In genomic region chr15:75198560-75199346, GRCh38 we compare ENCODE assay signal across 10 cellular contexts. TPM values are rescaled to one million over a fixed set of nuclear protein-coding genes. Genes with fewer than 3 reads are reported as not detected.
DNase-seq lines count a peak whose midpoint lies in the region; ATAC-seq and TF ChIP-seq lines count a peak whose summit lies in the region.
"Had no signal": no experiment of that assay in that cellular context is flagged by ENCODE, and none has a peak within 500 bp of the region (broad histone marks: within the 10 kb centered on the region; RNA-seq: fewer than 3 reads in every experiment).

No MANE protein-coding gene starts in this region.

- H3K79me2 ChIP-seq in Loucy (ENCODE audit: insufficient read depth, low read length) (peaks cover 46% of the 10 kb centered on the region), parathyroid adenoma (peaks cover 7% of the 10 kb centered on the region)

- ATAC-seq in WTC11 = no peak
- ATAC-seq in psoas muscle = no peak
- ATAC-seq in body of pancreas = no peak
- no peak for ATAC-seq in activated T-helper 17 cell treated with anti-CD3 and anti-CD28 coated beads, Interleukin-2, amount 50 U/mL, for 72 hours (replicated peaks)

- no peaks in the 10 kb centered on the region for H3K9me3 Mint-ChIP-seq in WTC11
- H3K9me3 Mint-ChIP-seq in activated T-helper 17 cell treated with anti-CD3 and anti-CD28 coated beads, Interleukin-2, amount 50 U/mL, for 72 hours = no peaks in the 10 kb centered on the region

- H4K20me1 ChIP-seq in Loucy (ENCODE audit: insufficient read depth, low read length, poor library complexity, severe bottlenecking) = peaks cover 24% of the 10 kb centered on the region

- peak overlapping the region; percentile 91 for H3K4me2 ChIP-seq in Loucy (ENCODE audit: low read depth, low read length, poor library complexity, severe bottlenecking)
- H3K4me2 ChIP-seq in parathyroid adenoma (ENCODE audit: low read length) = no peak overlapping the region

- H3K27me3 ChIP-seq in Loucy (ENCODE audit: insufficient read depth, low read length, poor library complexity, severe bottlenecking) (no peaks in the 10 kb centered on the region), parathyroid adenoma (ENCODE audit: control insufficient read depth, insufficient read depth, low read length) (no peaks in the 10 kb centered on the region), psoas muscle (ENCODE audit: insufficient read depth in 3 of 3, low read length in 2 of 3) (no peaks in the 10 kb centered on the region), body of pancreas (no peaks in the 10 kb centered on the region)

- intact Hi-C loops in psoas muscle (cut with DNase I) = no loop called here
- intact Hi-C loops in body of pancreas (cut with DNase I) = no loop called here

- H3F3A ChIP-seq in Loucy (ENCODE audit: low read depth) = peaks cover 4% of the 10 kb centered on the region

- H3K27ac ChIP-seq in parathyroid adenoma (peak overlapping the region; percentile 93), psoas muscle (no peak overlapping the region), body of pancreas (no peak overlapping the region)
- H3K27ac ChIP-seq: C4-2B had no signal

- POLR2A ChIA-PET in WTC11 (lab: Charles Lee) = interaction anchor here (0.6 kb wide), 2 partner anchors 14 to 162 kb away, joined by 3 to 5 read pairs; no protein-coding TSS in a partner anchor

- TF ChIP-seq CTCF in Loucy (conservative IDR thresholded peaks at IDR 0.05; ENCODE audit: low read length) (no peak), WTC11 (IDR thresholded peaks at IDR 0.05) (no peak), parathyroid adenoma (IDR thresholded peaks at IDR 0.05) (no peak), psoas muscle (IDR thresholded peaks at IDR 0.05) (no peak), body of pancreas (IDR thresholded peaks at IDR 0.05) (no peak)

- no peak overlapping the region for H3K4me3 Mint-ChIP-seq in WTC11
- no peak overlapping the region for H3K4me3 Mint-ChIP-seq in activated T-helper 17 cell treated with anti-CD3 and anti-CD28 coated beads, Interleukin-2, amount 50 U/mL, for 72 hours

- H3K9me3 ChIP-seq in Loucy (ENCODE audit: insufficient read depth, low read depth, low read length) (no peaks in the 10 kb centered on the region), parathyroid adenoma (ENCODE audit: control insufficient read depth, low read length) (no peaks in the 10 kb centered on the region), psoas muscle (no peaks in the 10 kb centered on the region), body of pancreas (no peaks in the 10 kb centered on the region)

- peak; percentile 34 for DNase-seq in SKM-1 treated with dmso at 0.1 percent for 144 hours (lab: John Stamatoyannopoulos, UW; ENCODE audit: unreplicated experiment)
- DNase-seq in SKM-1 (lab: John Stamatoyannopoulos, UW; ENCODE audit: unreplicated experiment) = no peak
- DNase-seq in WTC11 (ENCODE audit: low spot score) = no peak
- DNase-seq in psoas muscle = no peak
- no peak for DNase-seq in body of pancreas

- H2AFZ ChIP-seq in Loucy (ENCODE audit: low read length) = no peak overlapping the region
- H2AFZ ChIP-seq in parathyroid adenoma = no peak overlapping the region

- no peak for TF ChIP-seq POLR2A in body of pancreas (IDR thresholded peaks at IDR 0.05)

- CTCF ChIA-PET in WTC11 (lab: Charles Lee) = interaction anchor here (0.9 to 4.4 kb wide), 4 partner anchors 10 to 169 kb away, joined by 4 to 51 read pairs (median 5); no protein-coding TSS in a partner anchor

- no peaks in the 10 kb centered on the region for H3K9me2 ChIP-seq in Loucy (replicated peaks; ENCODE audit: low read depth, low read length)

- H3K27me3 Mint-ChIP-seq in WTC11 (ENCODE audit: low read depth) = 0 out of 2 replicates have a peak, but pooled peaks cover 2% of the 10 kb centered on the region
- H3K27me3 Mint-ChIP-seq in activated T-helper 17 cell treated with anti-CD3 and anti-CD28 coated beads, Interleukin-2, amount 50 U/mL, for 72 hours = no peaks in the 10 kb centered on the region

- H3K27ac Mint-ChIP-seq in WTC11 = no peak overlapping the region
- no peak overlapping the region for H3K27ac Mint-ChIP-seq in activated T-helper 17 cell treated with anti-CD3 and anti-CD28 coated beads, Interleukin-2, amount 50 U/mL, for 72 hours

- H3K9ac ChIP-seq in Loucy (ENCODE audit: low read depth, low read length, poor library complexity, severe bottlenecking) (peak overlapping the region; percentile 89), parathyroid adenoma (no peak overlapping the region)

- peaks cover 49% of the 10 kb centered on the region for H3K4me1 Mint-ChIP-seq in WTC11
- peaks cover 8% of the 10 kb centered on the region for H3K4me1 Mint-ChIP-seq in activated T-helper 17 cell treated with anti-CD3 and anti-CD28 coated beads, Interleukin-2, amount 50 U/mL, for 72 hours

- no peaks in the 10 kb centered on the region for H3K36me3 Mint-ChIP-seq in WTC11
- H3K36me3 Mint-ChIP-seq in activated T-helper 17 cell treated with anti-CD3 and anti-CD28 coated beads, Interleukin-2, amount 50 U/mL, for 72 hours (ENCODE audit: low read depth) = no peaks in the 10 kb centered on the region

- H3K36me3 ChIP-seq in Loucy (ENCODE audit: insufficient read depth, low read length) = no peaks in the 10 kb centered on the region
- no peaks in the 10 kb centered on the region for H3K36me3 ChIP-seq in parathyroid adenoma (ENCODE audit: control insufficient read depth, insufficient read depth, low read length)
- no peaks in the 10 kb centered on the region for H3K36me3 ChIP-seq in psoas muscle (ENCODE audit: insufficient read depth in 1 of 2, low read depth in 1 of 2)
- no peaks in the 10 kb centered on the region for H3K36me3 ChIP-seq in body of pancreas (replicated peaks in 1 of 2; ENCODE audit: insufficient read depth in 1 of 2, low read depth in 2 of 2)

- H3K4me3 ChIP-seq in Loucy (ENCODE audit: low read length, poor library complexity, severe bottlenecking) (peak overlapping the region; percentile 76), parathyroid adenoma (ENCODE audit: low read depth, low read length) (no peak overlapping the region), psoas muscle (no peak overlapping the region), body of pancreas (no peak overlapping the region)
- H3K4me3 ChIP-seq: lung had no signal

- H3K4me1 ChIP-seq in Loucy (ENCODE audit: insufficient read depth, low read length, poor library complexity, severe bottlenecking) = peaks cover 62% of the 10 kb centered on the region
- peaks cover 18% of the 10 kb centered on the region for H3K4me1 ChIP-seq in parathyroid adenoma
- H3K4me1 ChIP-seq in psoas muscle = peaks cover 6% of the 10 kb centered on the region
- H3K4me1 ChIP-seq in body of pancreas = peaks cover 36% of the 10 kb centered on the region

- 80 to 93% (median 83%) methylated on average over 3 of the region's 3 CpGs for WGBS in psoas muscle, 3 donors
- 70 to 77% methylated on average over 2 to 3 of the region's 3 CpGs for WGBS in body of pancreas, 2 donors

TF ChIP-seq in WTC11, 78 proteins besides CTCF, POLR2A, EP300 and RAD21:
- TF ChIP-seq ZNF219 (CRISPR knock-in tag; IDR thresholded peaks at IDR 0.05; ENCODE audit: borderline replicate concordance) (no peak), NFYB (CRISPR knock-in tag; conservative IDR thresholded peaks at IDR 0.05; ENCODE audit: low read depth) (peak; percentile 77), MXD4 (CRISPR knock-in tag; IDR thresholded peaks at IDR 0.05; ENCODE audit: borderline replicate concordance) (no peak), ZNF121 (CRISPR knock-in tag; IDR thresholded peaks at IDR 0.05) (no peak)
- TF ChIP-seq, protein P1, sequence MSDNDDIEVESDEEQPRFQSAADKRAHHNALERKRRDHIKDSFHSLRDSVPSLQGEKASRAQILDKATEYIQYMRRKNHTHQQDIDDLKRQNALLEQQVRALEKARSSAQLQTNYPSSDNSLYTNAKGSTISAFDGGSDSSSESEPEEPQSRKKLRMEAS (CRISPR knock-in tag; IDR thresholded peaks at IDR 0.05) = no peak

RNA-seq across cellular contexts. Expression of gene C15orf39, which starts 2.9 kb away (rescaled TPM):
- 39.9 to 52.8 TPM (median 41.6 TPM) in 3 replicates for total RNA-seq in WTC11 (2021)
- total RNA-seq in psoas muscle = 1 to 10 TPM; 4.0 to 4.6 (median 4.2) TPM
- polyA plus RNA-seq in psoas muscle = 1 to 10 TPM; 2.5 to 3.4 (median 2.6) TPM
- total RNA-seq in body of pancreas = 10 to 100 TPM; 12.5 to 30.3 TPM
- total RNA-seq in activated T-helper 17 cell treated with anti-CD3 and anti-CD28 coated beads, Interleukin-2, amount 50 U/mL, for 72 hours = 10 to 100 TPM; 20.4 to 32.3 TPM

RNA-seq across cellular contexts. Expression of gene GOLGA6C, which starts 59.4 kb away (rescaled TPM):
- total RNA-seq in WTC11 (2021) (0.52 to 0.60 TPM (median 0.55 TPM) in 3 replicates), psoas muscle (not detected), body of pancreas (not detected)
- polyA plus RNA-seq in psoas muscle = under 1 TPM in 1 of 3 donors, not detected in 2; 0.05 TPM
- not detected for total RNA-seq in activated T-helper 17 cell treated with anti-CD3 and anti-CD28 coated beads, Interleukin-2, amount 50 U/mL, for 72 hours
- total RNA-seq: lung had no signal
